12 cellular contexts compared by ENCODE assay signal in the genomic region with DNA sequence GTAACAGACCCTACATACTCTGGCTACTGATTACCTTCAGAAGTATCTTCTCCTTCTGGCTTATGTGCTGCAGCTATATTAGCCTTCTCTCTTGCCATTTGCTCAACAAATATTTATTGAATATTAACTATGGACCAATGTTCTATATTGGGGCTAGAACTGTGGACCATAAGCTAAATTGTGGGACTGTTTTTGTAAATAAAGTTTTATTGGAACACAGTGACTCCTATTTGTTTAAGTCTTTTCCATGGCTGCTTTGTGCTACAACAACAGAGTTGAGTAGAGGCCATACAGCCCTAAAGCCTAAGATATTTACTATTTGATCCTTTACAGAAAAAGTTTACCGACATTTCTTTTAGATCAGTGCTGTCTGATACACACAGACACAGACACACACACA. TPM values are rescaled to one million over a fixed set of nuclear protein-coding genes. Genes with fewer than 3 reads are reported as not detected.
"Had no signal": no experiment of that assay in that cellular context is flagged by ENCODE, and none has a peak within 500 bp of the region (broad histone marks: within the 10 kb centered on the region; RNA-seq: fewer than 3 reads in every experiment).

No MANE protein-coding gene starts in this region.

- H3K4me3 ChIP-seq: GM23248, GM23338, HAP-1 had no signal

- H3K9ac ChIP-seq: GM23248 had no signal

- H2AFZ ChIP-seq: GM23248 had no signal

- H3K27ac ChIP-seq: GM23248 had no signal

- ATAC-seq: GM23338, HCT116 had no signal

- H3K36me3 ChIP-seq: HAP-1 had no signal

- DNase-seq: GM23248, GOT3, H7, H9, HCEC 1CT, HFFc6 had no signal

- FAIRE-seq: H1, H54 had no signal

- H3K4me2 ChIP-seq: GM23338 had no signal

RNA-seq across cellular contexts. Expression of gene XIRP1, which starts 20.3 kb away (rescaled TPM):
- total RNA-seq: GM23248, GM23338, H1, H4, H7, H9, HFFc6 had no signal
- polyA plus RNA-seq: GM23248, GM23338, H1 had no signal
